ENCODE assay signal across 24 cellular contexts in the genomic region with DNA sequence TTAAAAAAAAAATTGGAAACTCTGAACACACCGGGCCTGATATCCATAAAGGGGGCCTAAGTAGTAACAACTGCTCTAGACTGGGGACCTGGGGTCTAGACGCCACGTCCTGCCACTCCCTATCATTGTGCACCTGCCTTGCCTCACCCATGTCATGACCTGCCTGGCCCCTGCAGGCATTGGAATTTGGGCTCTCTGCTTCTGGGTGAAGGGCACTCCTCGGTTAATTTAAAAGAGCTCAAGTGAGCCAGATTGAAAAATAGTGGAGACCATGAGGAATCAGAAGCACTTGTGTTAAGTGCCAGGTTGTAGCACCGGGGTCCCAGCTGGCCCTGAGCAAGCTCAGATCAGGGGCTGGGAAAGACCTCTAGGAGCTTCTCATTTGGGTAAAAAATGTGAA.
"Had no signal": no experiment of that assay in that cellular context is flagged by ENCODE, and none has a peak within 500 bp of the region (broad histone marks: within the 10 kb centered on the region; RNA-seq: fewer than 3 reads in every experiment).

No MANE protein-coding gene starts in this region.

- H3K4me3 Mint-ChIP-seq: activated naive CD8-positive, alpha-beta T cell; activated T-cell treated with anti-CD3 and anti-CD28 coated beads, Interleukin-2, amount 50 U/mL, for 72 hours; memory B cell; naive thymus-derived CD8-positive, alpha-beta T cell; stimulated activated memory B cell treated with anti-CD40 and anti-IgM and Interleukin-4, amounts not matched to agents 10 μg/mL and 1 μg/mL and 100 μg/mL, for 72 hours had no signal

- H3K27ac Mint-ChIP-seq: activated naive CD8-positive, alpha-beta T cell; activated T-cell treated with anti-CD3 and anti-CD28 coated beads, Interleukin-2, amount 50 U/mL, for 72 hours; memory B cell; naive thymus-derived CD8-positive, alpha-beta T cell; stimulated activated memory B cell treated with anti-CD40 and anti-IgM and Interleukin-4, amounts not matched to agents 10 μg/mL and 1 μg/mL and 100 μg/mL, for 72 hours had no signal

- H3K36me3 Mint-ChIP-seq: activated naive CD8-positive, alpha-beta T cell; memory B cell; naive thymus-derived CD8-positive, alpha-beta T cell; stimulated activated memory B cell treated with anti-CD40 and anti-IgM and Interleukin-4, amounts not matched to agents 10 μg/mL and 1 μg/mL and 100 μg/mL, for 72 hours had no signal

- H3K27ac ChIP-seq: body of pancreas, colonic mucosa, neutrophil, pancreas, right lobe of liver, WERI-Rb-1 had no signal

- H3K36me3 ChIP-seq: colonic mucosa, gastrocnemius medialis, neutrophil, pancreas, right lobe of liver, WERI-Rb-1 had no signal

- ATAC-seq: body of pancreas; gastrocnemius medialis; left ventricle myocardium superior; naive thymus-derived CD8-positive, alpha-beta T cell; pancreas; stimulated activated memory B cell treated with anti-CD40 and anti-IgM and Interleukin-4, amounts not matched to agents 10 μg/mL and 1 μg/mL and 100 μg/mL, for 72 hours had no signal

- H3K27me3 ChIP-seq: gastrocnemius medialis, pancreas, right lobe of liver, testis had no signal

- H3K9me3 Mint-ChIP-seq: activated T-cell treated with anti-CD3 and anti-CD28 coated beads, Interleukin-2, amount 50 U/mL, for 72 hours; memory B cell; naive thymus-derived CD8-positive, alpha-beta T cell; stimulated activated memory B cell treated with anti-CD40 and anti-IgM and Interleukin-4, amounts not matched to agents 10 μg/mL and 1 μg/mL and 100 μg/mL, for 72 hours had no signal

- H3K9me3 ChIP-seq: body of pancreas, colonic mucosa, gastrocnemius medialis, neutrophil, pancreas, right lobe of liver, testis had no signal

- H3K4me3 ChIP-seq: body of pancreas, colonic mucosa, gastrocnemius medialis, pancreas, right lobe of liver, testis had no signal

- H3K4me1 ChIP-seq: colonic mucosa had no signal

- DNase-seq: activated CD4-positive, alpha-beta T cell treated with anti-CD3 and anti-CD28 coated beads for 1 hour; activated CD8-positive, alpha-beta memory T cell treated with anti-CD3 and anti-CD28 coated beads, Interleukin-2, amount 50 U/mL, for 48 hours; activated gamma-delta T cell; activated T-cell treated with anti-CD3 and anti-CD28 coated beads, Interleukin-2, amount 50 U/mL, for 72 hours; amniotic stem cell; body of pancreas; central memory CD4-positive, alpha-beta T cell; colonic mucosa; erythroblast; gastrocnemius medialis; head of caudate nucleus; left ventricle myocardium superior; naive thymus-derived CD8-positive, alpha-beta T cell; pancreas; right lobe of liver; small intestine; stimulated activated CD4-positive, alpha-beta T cell treated with anti-CD3 and anti-CD28 coated beads, Interleukin-15, amount 100 ng/mL, for 24 hours; stimulated activated CD4-positive, alpha-beta T cell treated with anti-CD3 and anti-CD28 coated beads, Interleukin-2, amount 100 ng/mL, for 48 hours; testis; WERI-Rb-1 had no signal
